In the genomic region with DNA sequence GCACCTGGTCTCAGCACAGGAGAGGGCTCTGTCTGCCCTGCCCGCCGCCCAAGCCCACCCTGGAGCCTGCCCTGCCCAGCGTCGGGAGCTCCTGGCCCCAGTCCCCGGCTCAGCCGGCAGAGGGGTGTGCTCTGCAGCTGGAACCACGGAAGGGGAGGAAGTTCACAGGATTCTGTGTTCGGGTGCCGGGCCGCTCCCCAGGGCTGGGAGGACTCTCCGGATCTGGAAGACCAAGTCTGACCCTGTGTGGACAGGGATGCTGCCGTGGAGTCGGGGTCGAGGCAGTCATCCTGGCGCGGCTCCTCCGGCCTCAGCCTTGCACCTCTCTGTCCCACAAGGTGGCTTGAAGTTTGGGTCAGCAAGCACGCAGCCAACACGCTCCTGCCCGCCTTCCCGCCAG, we compare ENCODE assay signal across 2 cellular contexts.
TF ChIP-seq lines count a peak whose summit lies in the region.

No MANE protein-coding gene starts in this region.

TF ChIP-seq in HepG2, 621 proteins besides CTCF, POLR2A, EP300 and RAD21 (continued from another document):
- TF ChIP-seq, protein P1, sequence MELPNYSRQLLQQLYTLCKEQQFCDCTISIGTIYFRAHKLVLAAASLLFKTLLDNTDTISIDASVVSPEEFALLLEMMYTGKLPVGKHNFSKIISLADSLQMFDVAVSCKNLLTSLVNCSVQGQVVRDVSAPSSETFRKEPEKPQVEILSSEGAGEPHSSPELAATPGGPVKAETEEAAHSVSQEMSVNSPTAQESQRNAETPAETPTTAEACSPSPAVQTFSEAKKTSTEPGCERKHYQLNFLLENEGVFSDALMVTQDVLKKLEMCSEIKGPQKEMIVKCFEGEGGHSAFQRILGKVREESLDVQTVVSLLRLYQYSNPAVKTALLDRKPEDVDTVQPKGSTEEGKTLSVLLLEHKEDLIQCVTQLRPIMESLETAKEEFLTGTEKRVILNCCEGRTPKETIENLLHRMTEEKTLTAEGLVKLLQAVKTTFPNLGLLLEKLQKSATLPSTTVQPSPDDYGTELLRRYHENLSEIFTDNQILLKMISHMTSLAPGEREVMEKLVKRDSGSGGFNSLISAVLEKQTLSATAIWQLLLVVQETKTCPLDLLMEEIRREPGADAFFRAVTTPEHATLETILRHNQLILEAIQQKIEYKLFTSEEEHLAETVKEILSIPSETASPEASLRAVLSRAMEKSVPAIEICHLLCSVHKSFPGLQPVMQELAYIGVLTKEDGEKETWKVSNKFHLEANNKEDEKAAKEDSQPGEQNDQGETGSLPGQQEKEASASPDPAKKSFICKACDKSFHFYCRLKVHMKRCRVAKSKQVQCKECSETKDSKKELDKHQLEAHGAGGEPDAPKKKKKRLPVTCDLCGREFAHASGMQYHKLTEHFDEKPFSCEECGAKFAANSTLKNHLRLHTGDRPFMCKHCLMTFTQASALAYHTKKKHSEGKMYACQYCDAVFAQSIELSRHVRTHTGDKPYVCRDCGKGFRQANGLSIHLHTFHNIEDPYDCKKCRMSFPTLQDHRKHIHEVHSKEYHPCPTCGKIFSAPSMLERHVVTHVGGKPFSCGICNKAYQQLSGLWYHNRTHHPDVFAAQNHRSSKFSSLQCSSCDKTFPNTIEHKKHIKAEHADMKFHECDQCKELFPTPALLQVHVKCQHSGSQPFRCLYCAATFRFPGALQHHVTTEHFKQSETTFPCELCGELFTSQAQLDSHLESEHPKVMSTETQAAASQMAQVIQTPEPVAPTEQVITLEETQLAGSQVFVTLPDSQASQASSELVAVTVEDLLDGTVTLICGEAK (IDR thresholded peaks at IDR 0.05): no peak
- TF ChIP-seq, protein P1 (CRISPR knock-in tag; IDR thresholded peaks at IDR 0.05): no peak
- TF ChIP-seq, protein P2, sequence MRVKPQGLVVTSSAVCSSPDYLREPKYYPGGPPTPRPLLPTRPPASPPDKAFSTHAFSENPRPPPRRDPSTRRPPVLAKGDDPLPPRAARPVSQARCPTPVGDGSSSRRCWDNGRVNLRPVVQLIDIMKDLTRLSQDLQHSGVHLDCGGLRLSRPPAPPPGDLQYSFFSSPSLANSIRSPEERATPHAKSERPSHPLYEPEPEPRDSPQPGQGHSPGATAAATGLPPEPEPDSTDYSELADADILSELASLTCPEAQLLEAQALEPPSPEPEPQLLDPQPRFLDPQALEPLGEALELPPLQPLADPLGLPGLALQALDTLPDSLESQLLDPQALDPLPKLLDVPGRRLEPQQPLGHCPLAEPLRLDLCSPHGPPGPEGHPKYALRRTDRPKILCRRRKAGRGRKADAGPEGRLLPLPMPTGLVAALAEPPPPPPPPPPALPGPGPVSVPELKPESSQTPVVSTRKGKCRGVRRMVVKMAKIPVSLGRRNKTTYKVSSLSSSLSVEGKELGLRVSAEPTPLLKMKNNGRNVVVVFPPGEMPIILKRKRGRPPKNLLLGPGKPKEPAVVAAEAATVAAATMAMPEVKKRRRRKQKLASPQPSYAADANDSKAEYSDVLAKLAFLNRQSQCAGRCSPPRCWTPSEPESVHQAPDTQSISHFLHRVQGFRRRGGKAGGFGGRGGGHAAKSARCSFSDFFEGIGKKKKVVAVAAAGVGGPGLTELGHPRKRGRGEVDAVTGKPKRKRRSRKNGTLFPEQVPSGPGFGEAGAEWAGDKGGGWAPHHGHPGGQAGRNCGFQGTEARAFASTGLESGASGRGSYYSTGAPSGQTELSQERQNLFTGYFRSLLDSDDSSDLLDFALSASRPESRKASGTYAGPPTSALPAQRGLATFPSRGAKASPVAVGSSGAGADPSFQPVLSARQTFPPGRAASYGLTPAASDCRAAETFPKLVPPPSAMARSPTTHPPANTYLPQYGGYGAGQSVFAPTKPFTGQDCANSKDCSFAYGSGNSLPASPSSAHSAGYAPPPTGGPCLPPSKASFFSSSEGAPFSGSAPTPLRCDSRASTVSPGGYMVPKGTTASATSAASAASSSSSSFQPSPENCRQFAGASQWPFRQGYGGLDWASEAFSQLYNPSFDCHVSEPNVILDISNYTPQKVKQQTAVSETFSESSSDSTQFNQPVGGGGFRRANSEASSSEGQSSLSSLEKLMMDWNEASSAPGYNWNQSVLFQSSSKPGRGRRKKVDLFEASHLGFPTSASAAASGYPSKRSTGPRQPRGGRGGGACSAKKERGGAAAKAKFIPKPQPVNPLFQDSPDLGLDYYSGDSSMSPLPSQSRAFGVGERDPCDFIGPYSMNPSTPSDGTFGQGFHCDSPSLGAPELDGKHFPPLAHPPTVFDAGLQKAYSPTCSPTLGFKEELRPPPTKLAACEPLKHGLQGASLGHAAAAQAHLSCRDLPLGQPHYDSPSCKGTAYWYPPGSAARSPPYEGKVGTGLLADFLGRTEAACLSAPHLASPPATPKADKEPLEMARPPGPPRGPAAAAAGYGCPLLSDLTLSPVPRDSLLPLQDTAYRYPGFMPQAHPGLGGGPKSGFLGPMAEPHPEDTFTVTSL (CRISPR knock-in tag; IDR thresholded peaks at IDR 0.05; ENCODE audit: borderline replicate concordance): no peak

TF ChIP-seq in H1, 55 proteins besides CTCF, POLR2A, EP300 and RAD21 (continued from another document):
- TF ChIP-seq, protein P3, sequence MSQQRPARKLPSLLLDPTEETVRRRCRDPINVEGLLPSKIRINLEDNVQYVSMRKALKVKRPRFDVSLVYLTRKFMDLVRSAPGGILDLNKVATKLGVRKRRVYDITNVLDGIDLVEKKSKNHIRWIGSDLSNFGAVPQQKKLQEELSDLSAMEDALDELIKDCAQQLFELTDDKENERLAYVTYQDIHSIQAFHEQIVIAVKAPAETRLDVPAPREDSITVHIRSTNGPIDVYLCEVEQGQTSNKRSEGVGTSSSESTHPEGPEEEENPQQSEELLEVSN (IDR thresholded peaks at IDR 0.05): 0 out of 2 replicates have a peak, but pooled peaks have one; percentile 32
